ENCODE assay signal across 1 cellular context in the genomic region with DNA sequence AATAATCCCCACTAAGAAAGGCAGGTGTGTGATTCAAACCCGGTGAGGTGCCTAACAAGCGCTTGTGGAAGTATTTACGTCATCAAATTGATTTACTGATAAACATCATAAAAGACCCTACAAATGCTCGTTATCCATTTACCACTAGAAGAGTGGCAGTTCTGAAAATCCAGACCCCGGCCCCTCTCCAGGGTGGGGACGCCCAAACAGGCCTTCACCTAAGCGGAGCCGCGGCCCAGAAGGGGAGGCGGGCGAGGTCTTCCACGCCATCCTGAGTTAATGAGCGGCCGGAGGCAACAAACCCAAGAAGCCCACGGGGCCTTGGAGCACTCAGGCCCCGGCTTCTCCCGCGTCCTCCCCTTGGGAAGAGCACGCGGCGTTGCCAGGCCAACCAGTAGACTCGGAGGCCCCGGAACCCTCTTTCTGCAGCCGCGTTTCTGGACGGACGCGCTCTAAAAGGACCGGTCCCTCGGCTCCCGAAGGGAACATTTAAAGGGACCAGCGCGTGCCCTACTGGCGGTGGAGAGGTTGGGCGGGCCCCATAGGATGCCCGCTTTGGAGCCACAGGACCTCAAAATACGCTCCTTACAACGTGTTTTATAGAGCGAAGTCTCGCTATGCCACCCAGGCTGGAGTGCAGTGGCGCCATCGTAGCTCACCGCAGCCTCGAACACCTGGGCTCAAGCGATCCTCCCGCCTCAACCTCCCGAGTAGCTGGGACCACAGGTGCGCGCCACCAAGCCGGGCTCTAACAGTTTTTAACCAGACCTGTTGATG.
TF ChIP-seq lines count a peak whose summit lies in the region.

No MANE protein-coding gene starts in this region.

TF ChIP-seq in A549, 52 proteins besides CTCF, POLR2A, EP300 and RAD21 (continued from another document):
- TF ChIP-seq, protein P1, sequence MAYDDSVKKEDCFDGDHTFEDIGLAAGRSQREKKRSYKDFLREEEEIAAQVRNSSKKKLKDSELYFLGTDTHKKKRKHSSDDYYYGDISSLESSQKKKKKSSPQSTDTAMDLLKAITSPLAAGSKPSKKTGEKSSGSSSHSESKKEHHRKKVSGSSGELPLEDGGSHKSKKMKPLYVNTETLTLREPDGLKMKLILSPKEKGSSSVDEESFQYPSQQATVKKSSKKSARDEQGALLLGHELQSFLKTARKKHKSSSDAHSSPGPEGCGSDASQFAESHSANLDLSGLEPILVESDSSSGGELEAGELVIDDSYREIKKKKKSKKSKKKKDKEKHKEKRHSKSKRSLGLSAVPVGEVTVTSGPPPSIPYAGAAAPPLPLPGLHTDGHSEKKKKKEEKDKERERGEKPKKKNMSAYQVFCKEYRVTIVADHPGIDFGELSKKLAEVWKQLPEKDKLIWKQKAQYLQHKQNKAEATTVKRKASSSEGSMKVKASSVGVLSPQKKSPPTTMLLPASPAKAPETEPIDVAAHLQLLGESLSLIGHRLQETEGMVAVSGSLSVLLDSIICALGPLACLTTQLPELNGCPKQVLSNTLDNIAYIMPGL (CRISPR knock-in tag; IDR thresholded peaks at IDR 0.05; ENCODE audit: borderline replicate concordance) = peak; percentile 82; the same call in 1 of the 2 replicates
- TF ChIP-seq, protein P2, sequence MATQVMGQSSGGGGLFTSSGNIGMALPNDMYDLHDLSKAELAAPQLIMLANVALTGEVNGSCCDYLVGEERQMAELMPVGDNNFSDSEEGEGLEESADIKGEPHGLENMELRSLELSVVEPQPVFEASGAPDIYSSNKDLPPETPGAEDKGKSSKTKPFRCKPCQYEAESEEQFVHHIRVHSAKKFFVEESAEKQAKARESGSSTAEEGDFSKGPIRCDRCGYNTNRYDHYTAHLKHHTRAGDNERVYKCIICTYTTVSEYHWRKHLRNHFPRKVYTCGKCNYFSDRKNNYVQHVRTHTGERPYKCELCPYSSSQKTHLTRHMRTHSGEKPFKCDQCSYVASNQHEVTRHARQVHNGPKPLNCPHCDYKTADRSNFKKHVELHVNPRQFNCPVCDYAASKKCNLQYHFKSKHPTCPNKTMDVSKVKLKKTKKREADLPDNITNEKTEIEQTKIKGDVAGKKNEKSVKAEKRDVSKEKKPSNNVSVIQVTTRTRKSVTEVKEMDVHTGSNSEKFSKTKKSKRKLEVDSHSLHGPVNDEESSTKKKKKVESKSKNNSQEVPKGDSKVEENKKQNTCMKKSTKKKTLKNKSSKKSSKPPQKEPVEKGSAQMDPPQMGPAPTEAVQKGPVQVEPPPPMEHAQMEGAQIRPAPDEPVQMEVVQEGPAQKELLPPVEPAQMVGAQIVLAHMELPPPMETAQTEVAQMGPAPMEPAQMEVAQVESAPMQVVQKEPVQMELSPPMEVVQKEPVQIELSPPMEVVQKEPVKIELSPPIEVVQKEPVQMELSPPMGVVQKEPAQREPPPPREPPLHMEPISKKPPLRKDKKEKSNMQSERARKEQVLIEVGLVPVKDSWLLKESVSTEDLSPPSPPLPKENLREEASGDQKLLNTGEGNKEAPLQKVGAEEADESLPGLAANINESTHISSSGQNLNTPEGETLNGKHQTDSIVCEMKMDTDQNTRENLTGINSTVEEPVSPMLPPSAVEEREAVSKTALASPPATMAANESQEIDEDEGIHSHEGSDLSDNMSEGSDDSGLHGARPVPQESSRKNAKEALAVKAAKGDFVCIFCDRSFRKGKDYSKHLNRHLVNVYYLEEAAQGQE (IDR thresholded peaks at IDR 0.05) = no peak
- TF ChIP-seq RARB (CRISPR knock-in tag; IDR thresholded peaks at IDR 0.05) (no peak), ZC3H11A (IDR thresholded peaks at IDR 0.05) (peak; percentile 26; the same call in 1 of the 2 replicates), MAFK (IDR thresholded peaks at IDR 0.05; ENCODE audit: partially characterized antibody) (no peak), RCOR1 (IDR thresholded peaks at IDR 0.05; ENCODE audit: low read depth, low read length) (no peak), EHF (CRISPR knock-in tag; IDR thresholded peaks at IDR 0.05) (no peak), FOSL2 (IDR thresholded peaks at IDR 0.05) (no peak), FOSL2 (CRISPR knock-in tag; IDR thresholded peaks at IDR 0.05) (peak; percentile 40; the same call in 1 of the 2 replicates), JUN (IDR thresholded peaks at IDR 0.05) (peak; percentile 64 to 83; a peak in 3 of 5 replicates), SMC3 (IDR thresholded peaks at IDR 0.05) (peak; percentile 31; the same call in 1 of the 3 replicates), TFCP2L1 (CRISPR knock-in tag; IDR thresholded peaks at IDR 0.05) (0 out of 2 replicates have a peak, but pooled peaks have one; percentile 36), CHD4 (IDR thresholded peaks at IDR 0.05; ENCODE audit: borderline replicate concordance) (no peak), CHD2 (IDR thresholded peaks at IDR 0.05; ENCODE audit: low read length, partially characterized antibody) (no peak), RFX5 (IDR thresholded peaks at IDR 0.05) (no peak), SREBF2 (IDR thresholded peaks at IDR 0.05) (no peak), NFE2L2 (conservative IDR thresholded peaks at IDR 0.05; ENCODE audit: low read length) (no peak), TP53 (CRISPR knock-in tag; IDR thresholded peaks at IDR 0.05) (peak; percentile 86; the same call in 1 of the 2 replicates), JUNB (IDR thresholded peaks at IDR 0.05) (no peak), NPAS2 (CRISPR knock-in tag; IDR thresholded peaks at IDR 0.05; ENCODE audit: borderline replicate concordance) (no peak), KDM5A (IDR thresholded peaks at IDR 0.05) (peak; percentile 88), CEBPB (IDR thresholded peaks at IDR 0.05) (no peak), PHF8 (IDR thresholded peaks at IDR 0.05; ENCODE audit: borderline replicate concordance, low read depth) (peak; percentile 55; the same call in 1 of the 2 replicates), FOXS1 (CRISPR knock-in tag; IDR thresholded peaks at IDR 0.05) (no peak), ZNF302 (CRISPR knock-in tag; IDR thresholded peaks at IDR 0.05) (no peak), MYC (IDR thresholded peaks at IDR 0.05; ENCODE audit: borderline replicate concordance, low read length) (peak; percentile 77; the same call in 1 of the 2 replicates), GATA3 (IDR thresholded peaks at IDR 0.05; ENCODE audit: borderline replicate concordance) (peak; percentile 35), CBX8 (IDR thresholded peaks at IDR 0.05) (no peak), ZFP36 (IDR thresholded peaks at IDR 0.05; ENCODE audit: borderline replicate concordance, partially characterized antibody) (no peak), BHLHE40 (IDR thresholded peaks at IDR 0.05; ENCODE audit: low read depth, low read length) (no peak), HOXA7 (CRISPR knock-in tag; IDR thresholded peaks at IDR 0.05) (no peak), MAZ (IDR thresholded peaks at IDR 0.05; ENCODE audit: borderline replicate concordance, low read depth, low read length) (no peak), POLR2AphosphoS2 (conservative IDR thresholded peaks at IDR 0.05; ENCODE audit: low read length) (no peak), CBX2 (IDR thresholded peaks at IDR 0.05; ENCODE audit: borderline replicate concordance, low read depth) (no peak), RNF2 (IDR thresholded peaks at IDR 0.05; ENCODE audit: borderline replicate concordance, low read depth) (no peak)
- TF ChIP-seq, protein P3, sequence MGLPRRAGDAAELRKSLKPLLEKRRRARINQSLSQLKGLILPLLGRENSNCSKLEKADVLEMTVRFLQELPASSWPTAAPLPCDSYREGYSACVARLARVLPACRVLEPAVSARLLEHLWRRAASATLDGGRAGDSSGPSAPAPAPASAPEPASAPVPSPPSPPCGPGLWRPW (IDR thresholded peaks at IDR 0.05) = no peak
- TF ChIP-seq, protein P4, sequence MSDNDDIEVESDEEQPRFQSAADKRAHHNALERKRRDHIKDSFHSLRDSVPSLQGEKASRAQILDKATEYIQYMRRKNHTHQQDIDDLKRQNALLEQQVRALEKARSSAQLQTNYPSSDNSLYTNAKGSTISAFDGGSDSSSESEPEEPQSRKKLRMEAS (IDR thresholded peaks at IDR 0.05) = peak; percentile 97
- TF ChIP-seq, protein P5, sequence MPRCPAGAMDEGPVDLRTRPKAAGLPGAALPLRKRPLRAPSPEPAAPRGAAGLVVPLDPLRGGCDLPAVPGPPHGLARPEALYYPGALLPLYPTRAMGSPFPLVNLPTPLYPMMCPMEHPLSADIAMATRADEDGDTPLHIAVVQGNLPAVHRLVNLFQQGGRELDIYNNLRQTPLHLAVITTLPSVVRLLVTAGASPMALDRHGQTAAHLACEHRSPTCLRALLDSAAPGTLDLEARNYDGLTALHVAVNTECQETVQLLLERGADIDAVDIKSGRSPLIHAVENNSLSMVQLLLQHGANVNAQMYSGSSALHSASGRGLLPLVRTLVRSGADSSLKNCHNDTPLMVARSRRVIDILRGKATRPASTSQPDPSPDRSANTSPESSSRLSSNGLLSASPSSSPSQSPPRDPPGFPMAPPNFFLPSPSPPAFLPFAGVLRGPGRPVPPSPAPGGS (IDR thresholded peaks at IDR 0.05) = peak; percentile 67; the same call in 1 of the 3 replicates
- TF ChIP-seq, protein P6, sequence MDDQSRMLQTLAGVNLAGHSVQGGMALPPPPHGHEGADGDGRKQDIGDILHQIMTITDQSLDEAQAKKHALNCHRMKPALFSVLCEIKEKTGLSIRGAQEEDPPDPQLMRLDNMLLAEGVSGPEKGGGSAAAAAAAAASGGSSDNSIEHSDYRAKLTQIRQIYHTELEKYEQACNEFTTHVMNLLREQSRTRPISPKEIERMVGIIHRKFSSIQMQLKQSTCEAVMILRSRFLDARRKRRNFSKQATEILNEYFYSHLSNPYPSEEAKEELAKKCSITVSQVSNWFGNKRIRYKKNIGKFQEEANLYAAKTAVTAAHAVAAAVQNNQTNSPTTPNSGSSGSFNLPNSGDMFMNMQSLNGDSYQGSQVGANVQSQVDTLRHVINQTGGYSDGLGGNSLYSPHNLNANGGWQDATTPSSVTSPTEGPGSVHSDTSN (IDR thresholded peaks at IDR 0.05) = peak; percentile 57; the same call in 1 of the 2 replicates
- TF ChIP-seq, protein P7, sequence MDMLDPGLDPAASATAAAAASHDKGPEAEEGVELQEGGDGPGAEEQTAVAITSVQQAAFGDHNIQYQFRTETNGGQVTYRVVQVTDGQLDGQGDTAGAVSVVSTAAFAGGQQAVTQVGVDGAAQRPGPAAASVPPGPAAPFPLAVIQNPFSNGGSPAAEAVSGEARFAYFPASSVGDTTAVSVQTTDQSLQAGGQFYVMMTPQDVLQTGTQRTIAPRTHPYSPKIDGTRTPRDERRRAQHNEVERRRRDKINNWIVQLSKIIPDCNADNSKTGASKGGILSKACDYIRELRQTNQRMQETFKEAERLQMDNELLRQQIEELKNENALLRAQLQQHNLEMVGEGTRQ (IDR thresholded peaks at IDR 0.05) = no peak
- TF ChIP-seq, protein P8, sequence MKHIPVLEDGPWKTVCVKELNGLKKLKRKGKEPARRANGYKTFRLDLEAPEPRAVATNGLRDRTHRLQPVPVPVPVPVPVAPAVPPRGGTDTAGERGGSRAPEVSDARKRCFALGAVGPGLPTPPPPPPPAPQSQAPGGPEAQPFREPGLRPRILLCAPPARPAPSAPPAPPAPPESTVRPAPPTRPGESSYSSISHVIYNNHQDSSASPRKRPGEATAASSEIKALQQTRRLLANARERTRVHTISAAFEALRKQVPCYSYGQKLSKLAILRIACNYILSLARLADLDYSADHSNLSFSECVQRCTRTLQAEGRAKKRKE (CRISPR knock-in tag; IDR thresholded peaks at IDR 0.05; ENCODE audit: low read depth) = peak; percentile 68; the same call in 1 of the 2 replicates
- TF ChIP-seq, protein P9, sequence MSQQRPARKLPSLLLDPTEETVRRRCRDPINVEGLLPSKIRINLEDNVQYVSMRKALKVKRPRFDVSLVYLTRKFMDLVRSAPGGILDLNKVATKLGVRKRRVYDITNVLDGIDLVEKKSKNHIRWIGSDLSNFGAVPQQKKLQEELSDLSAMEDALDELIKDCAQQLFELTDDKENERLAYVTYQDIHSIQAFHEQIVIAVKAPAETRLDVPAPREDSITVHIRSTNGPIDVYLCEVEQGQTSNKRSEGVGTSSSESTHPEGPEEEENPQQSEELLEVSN (IDR thresholded peaks at IDR 0.05; ENCODE audit: borderline replicate concordance, low read depth) = peak; percentile 91
- TF ChIP-seq, protein P10, sequence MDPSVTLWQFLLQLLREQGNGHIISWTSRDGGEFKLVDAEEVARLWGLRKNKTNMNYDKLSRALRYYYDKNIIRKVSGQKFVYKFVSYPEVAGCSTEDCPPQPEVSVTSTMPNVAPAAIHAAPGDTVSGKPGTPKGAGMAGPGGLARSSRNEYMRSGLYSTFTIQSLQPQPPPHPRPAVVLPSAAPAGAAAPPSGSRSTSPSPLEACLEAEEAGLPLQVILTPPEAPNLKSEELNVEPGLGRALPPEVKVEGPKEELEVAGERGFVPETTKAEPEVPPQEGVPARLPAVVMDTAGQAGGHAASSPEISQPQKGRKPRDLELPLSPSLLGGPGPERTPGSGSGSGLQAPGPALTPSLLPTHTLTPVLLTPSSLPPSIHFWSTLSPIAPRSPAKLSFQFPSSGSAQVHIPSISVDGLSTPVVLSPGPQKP (IDR thresholded peaks at IDR 0.05; ENCODE audit: low read depth, low read length) = no peak
